1 cellular context compared by ENCODE assay signal in genomic region chr1:155699062-155699461, GRCh38.
TF ChIP-seq lines count a peak whose summit lies in the region.

No MANE protein-coding gene starts in this region.

TF ChIP-seq in HepG2, 621 proteins besides CTCF, POLR2A, EP300 and RAD21:
- TF ChIP-seq ZNF430 (CRISPR knock-in tag; IDR thresholded peaks at IDR 0.05) (0 out of 2 replicates have a peak, but pooled peaks have one; percentile 20), ASH2L (IDR thresholded peaks at IDR 0.05; ENCODE audit: insufficient read length, low read depth, low read length) (peak; percentile 15)
